Comparison of ENCODE assay signal across 11 cellular contexts in the genomic region with DNA sequence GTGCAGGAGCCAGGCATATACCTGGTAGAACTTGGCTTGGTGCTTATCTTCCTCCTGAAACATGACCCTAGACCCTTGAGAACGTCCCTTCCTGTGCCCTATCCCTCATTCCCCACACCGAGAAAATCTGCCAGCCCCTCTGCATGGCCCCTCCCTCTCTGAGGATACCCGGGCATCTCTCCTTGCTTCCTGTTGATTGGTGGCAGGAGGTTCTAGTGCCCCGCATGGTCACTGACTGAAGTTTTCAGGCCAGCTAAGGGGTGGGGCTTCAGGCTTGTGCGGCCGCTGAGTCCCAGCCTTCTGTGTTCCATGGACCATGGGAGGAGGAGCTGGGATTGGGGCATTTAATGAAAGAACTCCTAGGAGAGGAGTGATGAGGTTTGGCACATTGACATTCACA. TPM values are rescaled to one million over a fixed set of nuclear protein-coding genes. Genes with fewer than 3 reads are reported as not detected.
DNase-seq lines count a peak whose midpoint lies in the region; ATAC-seq and TF ChIP-seq lines count a peak whose summit lies in the region.
"Had no signal": no experiment of that assay in that cellular context is flagged by ENCODE, and none has a peak within 500 bp of the region (broad histone marks: within the 10 kb centered on the region; RNA-seq: fewer than 3 reads in every experiment).

No MANE protein-coding gene starts in this region.

- CTCF ChIA-PET in PC-3 (lab: Charles Lee), result no interaction called here

- H3K9me2 ChIP-seq in PC-3 (replicated peaks; ENCODE audit: low read length), result no peaks in the 10 kb centered on the region

- no peak overlapping the region for H3K4me3 Mint-ChIP-seq in endothelial cell (ENCODE audit: unreplicated experiment)
- no peak overlapping the region for H3K4me3 Mint-ChIP-seq in progenitor cell of endocrine pancreas (ENCODE audit: low read depth)
- H3K4me3 Mint-ChIP-seq: activated naive CD4-positive, alpha-beta T cell treated with anti-CD3 and anti-CD28 coated beads, Interleukin-2, amount 10 ng/mL, durations not matched to agents 7 days and 5 days had no signal

- no peaks in the 10 kb centered on the region for H3K27me3 ChIP-seq in PC-3 (ENCODE audit: low read length)
- H3K27me3 ChIP-seq: testis had no signal

- H3K9me3 Mint-ChIP-seq in endothelial cell (ENCODE audit: unreplicated experiment) (no peaks in the 10 kb centered on the region), progenitor cell of endocrine pancreas (ENCODE audit: low read depth) (no peaks in the 10 kb centered on the region)
- H3K9me3 Mint-ChIP-seq: activated naive CD4-positive, alpha-beta T cell treated with anti-CD3 and anti-CD28 coated beads, Interleukin-2, amount 10 ng/mL, durations not matched to agents 7 days and 5 days had no signal

- BruUV-seq in PC-3 (replicated peaks; lab: Mats Ljungman, UMichigan), result no TSS peak

- ATAC-seq in PC-3, result no peak; the same call in 1 of the 2 replicates

- POLR2A ChIA-PET in PC-3 (lab: Charles Lee; ENCODE audit: unreplicated experiment), result no interaction called here

- intact Hi-C loops in PC-3 (cut with micrococcal nuclease), result no loop called here

- H3F3A ChIP-seq in PC-3 (ENCODE audit: low read length, unreplicated experiment), result no peaks in the 10 kb centered on the region

- H3K4me3 ChIP-seq in PC-3 (ENCODE audit: low read length), result no peak overlapping the region
- H3K4me3 ChIP-seq: testis had no signal

- H3K27me3 Mint-ChIP-seq in endothelial cell (ENCODE audit: unreplicated experiment) (peaks cover 11% of the 10 kb centered on the region), progenitor cell of endocrine pancreas (peaks cover 53% of the 10 kb centered on the region)

- H3K27ac ChIP-seq in PC-3 (ENCODE audit: low read length), result no peak overlapping the region
- H3K27ac ChIP-seq: testis had no signal

- no peak for TF ChIP-seq CTCF in endothelial cell (IDR thresholded peaks at IDR 0.05; ENCODE audit: unreplicated experiment)
- TF ChIP-seq CTCF in progenitor cell of endocrine pancreas (IDR thresholded peaks at IDR 0.05; ENCODE audit: unreplicated experiment), result peak; percentile 21
- TF ChIP-seq CTCF in PC-3 (conservative IDR thresholded peaks at IDR 0.05; ENCODE audit: low read depth, low read length), result no peak

- no peak overlapping the region for H3K9ac ChIP-seq in PC-3 (ENCODE audit: low read length)

- peaks cover 15% of the 10 kb centered on the region for H3K4me1 Mint-ChIP-seq in endothelial cell (ENCODE audit: unreplicated experiment)
- H3K4me1 Mint-ChIP-seq in progenitor cell of endocrine pancreas (ENCODE audit: low read depth), result peaks cover 6% of the 10 kb centered on the region

- no peaks in the 10 kb centered on the region for H3K9me3 ChIP-seq in PC-3 (ENCODE audit: low read length)
- H3K9me3 ChIP-seq: testis had no signal

- H3K27ac Mint-ChIP-seq in endothelial cell (ENCODE audit: unreplicated experiment) (no peak overlapping the region), progenitor cell of endocrine pancreas (no peak overlapping the region)
- H3K27ac Mint-ChIP-seq: activated naive CD4-positive, alpha-beta T cell treated with anti-CD3 and anti-CD28 coated beads, Interleukin-2, amount 10 ng/mL, durations not matched to agents 7 days and 5 days had no signal

- no peaks in the 10 kb centered on the region for H3K79me2 ChIP-seq in PC-3 (ENCODE audit: low read length)

- no peaks in the 10 kb centered on the region for H3K4me1 ChIP-seq in PC-3 (ENCODE audit: insufficient read depth, low read length)

- no peaks in the 10 kb centered on the region for H3K36me3 Mint-ChIP-seq in endothelial cell (ENCODE audit: low read depth, unreplicated experiment)
- H3K36me3 Mint-ChIP-seq in progenitor cell of endocrine pancreas (ENCODE audit: insufficient read depth), result no peaks in the 10 kb centered on the region
- H3K36me3 Mint-ChIP-seq: activated naive CD4-positive, alpha-beta T cell treated with anti-CD3 and anti-CD28 coated beads, Interleukin-2, amount 10 ng/mL, durations not matched to agents 7 days and 5 days had no signal

- H3K36me3 ChIP-seq in PC-3 (ENCODE audit: low read depth, low read length), result no peaks in the 10 kb centered on the region

- H3K4me2 ChIP-seq in PC-3 (ENCODE audit: low read length), result no peak overlapping the region

- DNase-seq in DMS53 (lab: John Stamatoyannopoulos, UW) (peak; percentile 24), DMS53 treated with DMSO at 0.1 percent for 48 hours (lab: John Stamatoyannopoulos, UW; ENCODE audit: unreplicated experiment) (no peak), HT1080 (ENCODE audit: low read depth) (peak; percentile 33), endothelial cell (ENCODE audit: low spot score) (peak; percentile 42), progenitor cell of endocrine pancreas (ENCODE audit: low spot score, unreplicated experiment) (no peak), PC-3 (no peak), DMS79 (lab: John Stamatoyannopoulos, UW) (no peak)
- DNase-seq in activated CD8-positive, alpha-beta memory T cell treated with anti-CD3 and anti-CD28 coated beads, Interleukin-2, amount 50 U/mL, for 4 hours, result no peak
- DNase-seq: activated naive CD4-positive, alpha-beta T cell treated with anti-CD3 and anti-CD28 coated beads, Interleukin-2, amount 10 ng/mL, durations not matched to agents 7 days and 5 days; erythroblast; testis had no signal

- H4K20me1 ChIP-seq in PC-3 (ENCODE audit: low read length), result no peaks in the 10 kb centered on the region

- H2AFZ ChIP-seq in PC-3 (ENCODE audit: low read length), result no peak overlapping the region

RNA-seq across cellular contexts. Expression of a gene that starts 22.8 kb away (rescaled TPM):
- 0.23 and 0.85 TPM in 2 replicates for total RNA-seq in HT1080 (2014; rRNA removed; shearing (Covaris generic))
- polyA plus RNA-seq in HT1080 (2015; cell fraction: cytosol; rRNA removed), result 0.73 and 1.1 TPM in 2 replicates
- polyA plus RNA-seq in HT1080 (2015; cell fraction: nucleus; rRNA removed), result 3.8 and 4.8 TPM in 2 replicates
- 1.3 TPM for total RNA-seq in endothelial cell (ENCODE audit: unreplicated experiment)
- total RNA-seq in progenitor cell of endocrine pancreas, result 2.0 and 2.1 TPM in 2 replicates
- total RNA-seq in PC-3 (2014; rRNA removed), result 1.3 and 2.1 TPM in 2 replicates

RNA-seq across cellular contexts. Expression of a gene that starts 26.5 kb away (rescaled TPM):
- total RNA-seq in HT1080 (2014; rRNA removed; shearing (Covaris generic)), result 34.9 and 40.3 TPM in 2 replicates
- 14.3 and 18.7 TPM in 2 replicates for polyA plus RNA-seq in HT1080 (2015; cell fraction: cytosol; rRNA removed)
- polyA plus RNA-seq in HT1080 (2015; cell fraction: nucleus; rRNA removed), result 6.4 and 8.3 TPM in 2 replicates
- total RNA-seq in endothelial cell (ENCODE audit: unreplicated experiment) (21.7 TPM), progenitor cell of endocrine pancreas (28.1 and 30.9 TPM in 2 replicates), PC-3 (2014; rRNA removed) (24.3 and 43.3 TPM in 2 replicates)

RNA-seq across cellular contexts. Expression of a gene that starts 34.6 kb away (rescaled TPM):
- total RNA-seq in HT1080 (2014; rRNA removed; shearing (Covaris generic)), result 8.8 and 12.2 TPM in 2 replicates
- polyA plus RNA-seq in HT1080 (2015; cell fraction: cytosol; rRNA removed), result 6.2 and 6.4 TPM in 2 replicates
- 5.9 and 6.0 TPM in 2 replicates for polyA plus RNA-seq in HT1080 (2015; cell fraction: nucleus; rRNA removed)
- total RNA-seq in endothelial cell (ENCODE audit: unreplicated experiment) (6.2 TPM), progenitor cell of endocrine pancreas (7.0 and 7.7 TPM in 2 replicates), PC-3 (2014; rRNA removed) (7.3 and 8.5 TPM in 2 replicates)

Comparison
In these comparisons a context has a peak if more than half of its experiments do, and no peak if none do; other contexts are left out.
1. DNase-seq: peak in DMS53 (single experiment), HT1080 (single experiment) and endothelial cell (single experiment); none in DMS53 treated with DMSO at 0.1 percent for 48 hours (single experiment), progenitor cell of endocrine pancreas (single experiment), activated CD8-positive, alpha-beta memory T cell treated with anti-CD3 and anti-CD28 coated beads, Interleukin-2, amount 50 U/mL, for 4 hours (single experiment), PC-3 (single experiment) and DMS79 (single experiment).